Comparison of ENCODE assay signal across 26 cellular contexts in genomic region chrX:94942603-94943002, GRCh38.
"Had no signal": no experiment of that assay in that cellular context is flagged by ENCODE, and none has a peak within 500 bp of the region (broad histone marks: within the 10 kb centered on the region; RNA-seq: fewer than 3 reads in every experiment).

No MANE protein-coding gene starts in this region.

- H3K9me3 ChIP-seq: gastrocnemius medialis, left lung, pancreas, right atrium auricular region, suprapubic skin, transverse colon had no signal

- H3K27ac Mint-ChIP-seq: naive thymus-derived CD8-positive, alpha-beta T cell; nephron progenitor cell; stimulated activated naive CD8-positive, alpha-beta T cell treated with anti-CD3 and anti-CD28 coated beads, Interleukin-15, amount 100 ng/mL, for 72 hours had no signal

- H2AFZ ChIP-seq: hepatocyte had no signal

- DNase-seq: dermis blood vessel endothelial cell; foreskin fibroblast; gastrocnemius medialis; heart left ventricle; kidney; left cardiac atrium; left lung; mesenchymal stem cell; midbrain; naive thymus-derived CD8-positive, alpha-beta T cell; nephron progenitor cell; occipital lobe; stimulated activated CD4-positive, alpha-beta T cell treated with anti-CD3 and anti-CD28 coated beads, Interleukin-12 subunit alpha, Interleukin-12 subunit beta, amount 100 ng/mL, for 4 hours; stimulated activated CD4-positive, alpha-beta T cell treated with anti-CD3 and anti-CD28 coated beads, Interleukin-1b, Interleukin-23, amount 100 ng/mL, for 48 hours; stimulated activated CD4-positive, alpha-beta T cell treated with anti-CD3 and anti-CD28 coated beads, Interleukin-4, amount 100 ng/mL, for 1 hour; stimulated activated CD8-positive, alpha-beta memory T cell treated with anti-CD3 and anti-CD28 coated beads, Interleukin-4, amount 100 ng/mL, for 48 hours; stimulated activated naive CD4-positive, alpha-beta T cell; stimulated activated naive CD8-positive, alpha-beta T cell treated with anti-CD3 and anti-CD28 coated beads, Interleukin-15, amount 100 ng/mL, for 72 hours; transverse colon had no signal

- H3K4me3 ChIP-seq: coronary artery, gastrocnemius medialis, heart left ventricle, hepatocyte, left lung, pancreas, right atrium auricular region, smooth muscle cell, suprapubic skin, transverse colon had no signal

- H3K27me3 Mint-ChIP-seq: naive thymus-derived CD8-positive, alpha-beta T cell; stimulated activated naive CD8-positive, alpha-beta T cell treated with anti-CD3 and anti-CD28 coated beads, Interleukin-15, amount 100 ng/mL, for 72 hours had no signal

- H3K27me3 ChIP-seq: gastrocnemius medialis, hepatocyte, left lung, right atrium auricular region, suprapubic skin, transverse colon had no signal

- H3K27ac ChIP-seq: coronary artery, epithelial cell of prostate, gastrocnemius medialis, heart left ventricle, hepatocyte, left lung, pancreas, right atrium auricular region, suprapubic skin, transverse colon had no signal

- H3K4me1 Mint-ChIP-seq: naive thymus-derived CD8-positive, alpha-beta T cell; nephron progenitor cell; stimulated activated naive CD8-positive, alpha-beta T cell treated with anti-CD3 and anti-CD28 coated beads, Interleukin-15, amount 100 ng/mL, for 72 hours had no signal

- H3K4me1 ChIP-seq: gastrocnemius medialis, heart left ventricle, left lung, pancreas, right atrium auricular region, suprapubic skin, transverse colon had no signal

- H3K79me2 ChIP-seq: hepatocyte had no signal

- H3K4me3 Mint-ChIP-seq: naive thymus-derived CD8-positive, alpha-beta T cell; nephron progenitor cell; stimulated activated naive CD8-positive, alpha-beta T cell treated with anti-CD3 and anti-CD28 coated beads, Interleukin-15, amount 100 ng/mL, for 72 hours had no signal

- H3K36me3 ChIP-seq: gastrocnemius medialis, heart left ventricle, left lung, pancreas, right atrium auricular region, suprapubic skin, transverse colon had no signal

- H3K4me2 ChIP-seq: hepatocyte, smooth muscle cell had no signal
